Comparison of ENCODE assay signal across 8 cellular contexts in the genomic region with DNA sequence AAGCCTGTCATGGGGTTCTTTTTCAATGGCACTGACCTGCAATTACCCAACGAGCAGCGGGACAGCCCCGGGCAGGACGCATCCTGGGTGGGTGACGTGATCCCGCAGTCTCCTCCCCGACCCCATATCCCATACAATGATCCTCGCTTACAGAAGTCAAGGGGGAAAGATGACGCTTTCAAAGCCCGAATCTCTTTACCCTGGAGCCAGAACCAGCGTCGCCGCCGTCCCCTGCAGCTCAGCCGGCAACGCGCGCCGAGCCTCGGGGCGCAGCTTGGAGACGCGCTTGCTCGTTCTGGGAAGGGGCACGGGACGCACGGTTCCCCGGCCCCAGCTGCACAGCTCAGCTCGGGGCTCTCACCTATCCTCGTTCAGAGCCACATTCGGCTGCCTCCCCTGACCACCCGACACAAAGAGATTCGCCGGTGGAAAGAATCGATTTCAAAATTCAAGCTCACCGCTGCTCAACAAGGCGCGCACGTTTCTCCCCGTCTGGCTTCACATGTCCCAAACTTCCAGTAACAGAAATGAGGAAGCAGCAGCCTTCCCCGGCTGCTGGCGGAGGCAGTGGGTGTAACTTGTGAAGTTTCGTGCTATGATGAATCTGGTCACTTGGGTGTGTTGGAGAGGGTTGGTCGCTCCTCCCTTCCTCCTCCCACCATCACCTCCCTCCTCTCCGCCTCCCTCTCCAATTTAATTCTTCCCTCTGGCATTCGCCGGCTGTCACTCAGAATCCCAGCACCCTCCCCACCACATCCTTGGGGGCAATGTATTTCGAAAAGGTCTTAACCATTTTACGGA. TPM values are rescaled to one million over a fixed set of nuclear protein-coding genes. Genes with fewer than 3 reads are reported as not detected.
A peak's percentile ranks its signal among the peaks of the same experiment; 100 is the strongest.
DNase-seq lines count a peak whose midpoint lies in the region; ATAC-seq and TF ChIP-seq lines count a peak whose summit lies in the region.

A gene with protein sequence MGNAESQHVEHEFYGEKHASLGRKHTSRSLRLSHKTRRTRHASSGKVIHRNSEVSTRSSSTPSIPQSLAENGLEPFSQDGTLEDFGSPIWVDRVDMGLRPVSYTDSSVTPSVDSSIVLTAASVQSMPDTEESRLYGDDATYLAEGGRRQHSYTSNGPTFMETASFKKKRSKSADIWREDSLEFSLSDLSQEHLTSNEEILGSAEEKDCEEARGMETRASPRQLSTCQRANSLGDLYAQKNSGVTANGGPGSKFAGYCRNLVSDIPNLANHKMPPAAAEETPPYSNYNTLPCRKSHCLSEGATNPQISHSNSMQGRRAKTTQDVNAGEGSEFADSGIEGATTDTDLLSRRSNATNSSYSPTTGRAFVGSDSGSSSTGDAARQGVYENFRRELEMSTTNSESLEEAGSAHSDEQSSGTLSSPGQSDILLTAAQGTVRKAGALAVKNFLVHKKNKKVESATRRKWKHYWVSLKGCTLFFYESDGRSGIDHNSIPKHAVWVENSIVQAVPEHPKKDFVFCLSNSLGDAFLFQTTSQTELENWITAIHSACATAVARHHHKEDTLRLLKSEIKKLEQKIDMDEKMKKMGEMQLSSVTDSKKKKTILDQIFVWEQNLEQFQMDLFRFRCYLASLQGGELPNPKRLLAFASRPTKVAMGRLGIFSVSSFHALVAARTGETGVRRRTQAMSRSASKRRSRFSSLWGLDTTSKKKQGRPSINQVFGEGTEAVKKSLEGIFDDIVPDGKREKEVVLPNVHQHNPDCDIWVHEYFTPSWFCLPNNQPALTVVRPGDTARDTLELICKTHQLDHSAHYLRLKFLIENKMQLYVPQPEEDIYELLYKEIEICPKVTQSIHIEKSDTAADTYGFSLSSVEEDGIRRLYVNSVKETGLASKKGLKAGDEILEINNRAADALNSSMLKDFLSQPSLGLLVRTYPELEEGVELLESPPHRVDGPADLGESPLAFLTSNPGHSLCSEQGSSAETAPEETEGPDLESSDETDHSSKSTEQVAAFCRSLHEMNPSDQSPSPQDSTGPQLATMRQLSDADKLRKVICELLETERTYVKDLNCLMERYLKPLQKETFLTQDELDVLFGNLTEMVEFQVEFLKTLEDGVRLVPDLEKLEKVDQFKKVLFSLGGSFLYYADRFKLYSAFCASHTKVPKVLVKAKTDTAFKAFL (N-terminal part only) (minus strand): TSS at position 582 of the 801 bp plus-strand sequence. CDS start 77,289 bp downstream, outside the sequence.

- H3K4me1 ChIP-seq in adrenal gland (replicated peaks in 1 of 2) (no peaks in the 10 kb centered on the region), left ventricle myocardium inferior (peaks cover 7% of the 10 kb centered on the region)

- 1 to 6% (median 2%) methylated on average over 18 to 49 of the region's 49 CpGs for WGBS in adrenal gland, 4 donors

- no peak for ATAC-seq in HG02852 (IDR thresholded peaks at IDR 0.05; ENCODE audit: unreplicated experiment)
- ATAC-seq in HG03196 (IDR thresholded peaks at IDR 0.05; ENCODE audit: unreplicated experiment): no peak

- H3K27ac ChIP-seq in adrenal gland: peak within 1 kb of the TSS in 2 of 5 donors; percentile 34 to 50
- peak within 1 kb of the TSS; percentile 62 for H3K27ac ChIP-seq in left ventricle myocardium inferior (replicated peaks)

- peak within 1 kb of the TSS in 1 of 4 donors; percentile 37 for H3K4me3 ChIP-seq in adrenal gland
- peak within 1 kb of the TSS; percentile 63 for H3K4me3 ChIP-seq in left ventricle myocardium inferior

- TF ChIP-seq POLR2A in adrenal gland (IDR thresholded peaks at IDR 0.05): no peak

- H3K36me3 ChIP-seq in adrenal gland (replicated peaks in 1 of 2) (no peaks in the 10 kb centered on the region), left ventricle myocardium inferior (no peaks in the 10 kb centered on the region)

- TF ChIP-seq CTCF in adrenal gland (IDR thresholded peaks at IDR 0.05) (no peak), left ventricle myocardium inferior (IDR thresholded peaks at IDR 0.05; ENCODE audit: borderline replicate concordance) (no peak)

- H3K27me3 ChIP-seq in adrenal gland (peaks cover 5% of the 10 kb centered on the region), left ventricle myocardium inferior (ENCODE audit: low read depth) (peaks cover 84% of the 10 kb centered on the region)

- DNase-seq in ELF-1 (ENCODE audit: low read depth, low spot score) (peak; percentile 90), NCI-H69 (lab: John Stamatoyannopoulos, UW) (peak; percentile 85), adrenal gland (peak in 6 of 7 donors; percentile 23 to 58 (median 40)), left ventricle myocardium inferior (peak; percentile 68), posterior vena cava (ENCODE audit: low spot score) (peak; percentile 88), DMS 273 treated with DMSO at 0.1 percent for 48 hours (lab: John Stamatoyannopoulos, UW) (no peak)

- intact Hi-C loops in adrenal gland (cut with DNase I): no loop called here
- intact Hi-C loops in left ventricle myocardium inferior (cut with micrococcal nuclease): no loop called here
- intact Hi-C loops in posterior vena cava (cut with DNase I): no loop called here

- H3K9me3 ChIP-seq in adrenal gland (replicated peaks in 1 of 3): no peaks in the 10 kb centered on the region
- H3K9me3 ChIP-seq in left ventricle myocardium inferior (replicated peaks): no peaks in the 10 kb centered on the region

RNA-seq across cellular contexts. Expression of the gene that starts here (rescaled TPM):
- total RNA-seq in adrenal gland: 10 to 100 TPM in 5 of 8 donors, 1 to 10 TPM in 3; 6.5 to 33.3 (median 16.4) TPM
- polyA plus RNA-seq in adrenal gland: 10 to 100 TPM in 2 of 3 donors, 1 to 10 TPM in 1; 7.4 to 20.8 (median 18.9) TPM
- 1.8 TPM for total RNA-seq in left ventricle myocardium inferior
- total RNA-seq in posterior vena cava: 10 to 100 TPM in 1 of 2 donors, 1 to 10 TPM in 1; 4.7 to 11.3 TPM
